8 cellular contexts compared by ENCODE assay signal in genomic region chr9:129569506-129570449, GRCh38. TPM values are rescaled to one million over a fixed set of nuclear protein-coding genes. Genes with fewer than 3 reads are reported as not detected.
DNase-seq lines count a peak whose midpoint lies in the region; ATAC-seq and TF ChIP-seq lines count a peak whose summit lies in the region.

No MANE protein-coding gene starts in this region.

- peaks cover 0 to 7% (median 6%) of the 10 kb centered on the region in 3 experiments; a peak in 6 of 7 replicates for H3K36me3 Mint-ChIP-seq in H9 (ENCODE audit: insufficient read depth in 1 of 3, low read depth in 3 of 3)
- H3K36me3 Mint-ChIP-seq in activated T-helper 2 cell treated with anti-CD3 and anti-CD28 coated beads, Interferon-gamma antibody, Interleukin-2, Interleukin-4, amounts not matched to agents 10 μg/mL and 5 μg/mL and 100 μg/mL, durations not matched to agents 14 hours and 24 hours and 36 hours (ENCODE audit: low read depth): peaks cover 6% of the 10 kb centered on the region

- no peak overlapping the region for H2BK120ac ChIP-seq in H9 (ENCODE audit: low read depth, low read length, poor library complexity, severe bottlenecking)

- no peaks in the 10 kb centered on the region for H3K79me1 ChIP-seq in H9 (ENCODE audit: insufficient read depth, low read depth, low read length, poor library complexity, severe bottlenecking)

- no peak overlapping the region for H3K14ac ChIP-seq in H9 (ENCODE audit: insufficient read depth, low read length)

- no peak overlapping the region for H2BK20ac ChIP-seq in H9 (ENCODE audit: low read depth, low read length, poor library complexity, severe bottlenecking)

- peak overlapping the region in 1 of 3 experiments; percentile 90; a peak in 2 of 7 replicates for H3K27ac Mint-ChIP-seq in H9
- H3K27ac Mint-ChIP-seq in activated T-helper 2 cell treated with anti-CD3 and anti-CD28 coated beads, Interferon-gamma antibody, Interleukin-2, Interleukin-4, amounts not matched to agents 10 μg/mL and 5 μg/mL and 100 μg/mL, durations not matched to agents 14 hours and 24 hours and 36 hours: peak overlapping the region; percentile 47

- H2BK15ac ChIP-seq in H9 (ENCODE audit: low read depth, low read length): no peak overlapping the region

- H3K4ac ChIP-seq in H9 (ENCODE audit: low read depth, low read length): no peak overlapping the region

- H2BK12ac ChIP-seq in H9 (ENCODE audit: insufficient read length, low read depth, low read length): no peak overlapping the region

- no peak overlapping the region for H2BK5ac ChIP-seq in H9 (ENCODE audit: insufficient read length, low read length)

- no peaks in the 10 kb centered on the region for H4K20me1 ChIP-seq in H9 (ENCODE audit: control insufficient read depth, insufficient read depth, insufficient read length)

- no peak overlapping the region for H4K8ac ChIP-seq in H9 (replicated peaks; ENCODE audit: insufficient read length, low read depth, low read length)

- H3K9ac ChIP-seq in H9 (ENCODE audit: extremely low read depth, insufficient read length, low read length) (no peak overlapping the region), skeletal muscle tissue (ENCODE audit: low read depth in 1 of 3, low read length in 3 of 3) (peak overlapping the region in 1 of 3 donors; percentile 16)

- H4K91ac ChIP-seq in H9 (ENCODE audit: insufficient read length, low read depth, low read length): no peak overlapping the region

- H3K4me2 ChIP-seq in H9 (ENCODE audit: insufficient read depth, insufficient read length, low read length): peak overlapping the region; percentile 31

- peaks cover 29 to 33% of the 10 kb centered on the region in 2 experiments for H3K4me1 Mint-ChIP-seq in H9
- peaks cover 22% of the 10 kb centered on the region for H3K4me1 Mint-ChIP-seq in activated T-helper 2 cell treated with anti-CD3 and anti-CD28 coated beads, Interferon-gamma antibody, Interleukin-2, Interleukin-4, amounts not matched to agents 10 μg/mL and 5 μg/mL and 100 μg/mL, durations not matched to agents 14 hours and 24 hours and 36 hours (ENCODE audit: low read depth)

- H3K18ac ChIP-seq in H9 (ENCODE audit: insufficient read length, low read depth, low read length): no peak overlapping the region

- H3K56ac ChIP-seq in H9 (ENCODE audit: insufficient read length, low read depth, low read length): no peak overlapping the region

- no peak overlapping the region for H4K5ac ChIP-seq in H9 (ENCODE audit: insufficient read length, low read depth, low read length)

- H3K4me3 Mint-ChIP-seq in H9: peak overlapping the region; percentile 66 to 85
- H3K4me3 Mint-ChIP-seq in activated T-helper 2 cell treated with anti-CD3 and anti-CD28 coated beads, Interferon-gamma antibody, Interleukin-2, Interleukin-4, amounts not matched to agents 10 μg/mL and 5 μg/mL and 100 μg/mL, durations not matched to agents 14 hours and 24 hours and 36 hours (ENCODE audit: low read depth): peak overlapping the region; percentile 76

- no peak overlapping the region for H2AFZ ChIP-seq in H9 (ENCODE audit: low read length)

- H3K23me2 ChIP-seq in H9 (ENCODE audit: insufficient read length, low read depth, low read length, poor library complexity, severe bottlenecking): peaks cover 4% of the 10 kb centered on the region

- peak; percentile 56 for TF ChIP-seq CTCF in H9 (conservative IDR thresholded peaks at IDR 0.05)

- no peak overlapping the region for H2AK5ac ChIP-seq in H9 (ENCODE audit: insufficient read length, low read length)

- H3K27me3 ChIP-seq in H9 (ENCODE audit: insufficient read depth, low read length): no peaks in the 10 kb centered on the region
- H3K27me3 ChIP-seq in right cardiac atrium (ENCODE audit: control insufficient read depth, insufficient read depth): no peaks in the 10 kb centered on the region
- peaks cover 0 to 9% (median 9%) of the 10 kb centered on the region in 3 donors for H3K27me3 ChIP-seq in skeletal muscle tissue (ENCODE audit: control insufficient read depth in 3 of 3, insufficient read depth in 3 of 3, low read length in 3 of 3)

- intact Hi-C loops in activated T-helper 2 cell treated with anti-CD3 and anti-CD28 coated beads, Interferon-gamma antibody, Interleukin-2, Interleukin-4, amounts not matched to agents 10 μg/mL and 5 μg/mL and 100 μg/mL, durations not matched to agents 14 hours and 24 hours and 36 hours (cut with micrococcal nuclease): loop anchor here (2.0 kb wide), 1 partner anchor 17 kb away; no protein-coding TSS in a partner anchor
- intact Hi-C loops in right cardiac atrium (cut with DNase I): loop anchor here in 1 of 4 donors (10.0 kb wide), 1 partner anchor 65 kb away; no protein-coding TSS in a partner anchor

- peaks cover 19% of the 10 kb centered on the region for H3K27me3 Mint-ChIP-seq in H9 (ENCODE audit: low read depth)
- peaks cover 24% of the 10 kb centered on the region for H3K27me3 Mint-ChIP-seq in activated T-helper 2 cell treated with anti-CD3 and anti-CD28 coated beads, Interferon-gamma antibody, Interleukin-2, Interleukin-4, amounts not matched to agents 10 μg/mL and 5 μg/mL and 100 μg/mL, durations not matched to agents 14 hours and 24 hours and 36 hours (ENCODE audit: low read depth)

- no peak overlapping the region for H3K23ac ChIP-seq in H9 (ENCODE audit: insufficient read length, low read depth, low read length)

- no peaks in the 10 kb centered on the region for H3K36me3 ChIP-seq in skeletal muscle tissue (ENCODE audit: control insufficient read depth in 3 of 3, insufficient read depth in 3 of 3, low read length in 3 of 3)

- peaks cover 7 to 8% of the 10 kb centered on the region in 2 experiments; a peak in 4 of 5 replicates for H3K9me3 Mint-ChIP-seq in H9
- H3K9me3 Mint-ChIP-seq in activated T-helper 2 cell treated with anti-CD3 and anti-CD28 coated beads, Interferon-gamma antibody, Interleukin-2, Interleukin-4, amounts not matched to agents 10 μg/mL and 5 μg/mL and 100 μg/mL, durations not matched to agents 14 hours and 24 hours and 36 hours: peaks cover 7% of the 10 kb centered on the region

- H3K79me2 ChIP-seq in H9 (ENCODE audit: insufficient read depth, low read length): no peaks in the 10 kb centered on the region

- H3K27ac ChIP-seq in H9 (ENCODE audit: insufficient read length, low read depth, low read length) (no peak overlapping the region), right cardiac atrium (ENCODE audit: low read length) (peak overlapping the region; percentile 48), skeletal muscle tissue (ENCODE audit: low read depth, low read length) (peak overlapping the region; percentile 75)

- DNase-seq in ACHN (peak; percentile 57), H9 (peak; percentile 69), right cardiac atrium (peak in 1 of 3 donors; percentile 61), NCI-H2107 (lab: John Stamatoyannopoulos, UW) (no peak), DMS114 treated with DMSO at 0.1 percent for 48 hours (lab: John Stamatoyannopoulos, UW; ENCODE audit: unreplicated experiment) (no peak), NCI-H446 (lab: John Stamatoyannopoulos, UW) (no peak)
- no peak for DNase-seq in activated T-helper 2 cell treated with anti-CD3 and anti-CD28 coated beads, Interferon-gamma antibody, Interleukin-2, Interleukin-4, amounts not matched to agents 10 μg/mL and 5 μg/mL and 100 μg/mL, durations not matched to agents 14 hours and 24 hours and 36 hours (ENCODE audit: low spot score)

- peak; percentile 12 to 25 for ATAC-seq in right cardiac atrium

- no peak overlapping the region for H3K4me3 ChIP-seq in right cardiac atrium (ENCODE audit: low read length)
- H3K4me3 ChIP-seq in skeletal muscle tissue (ENCODE audit: low read length in 3 of 3): peak overlapping the region in 2 of 3 donors; percentile 48 to 49

- H3T11ph ChIP-seq in H9 (ENCODE audit: low read length): no peak overlapping the region

- no CpG with 5 or more reads among the region's 9 CpGs for WGBS in H9 (ENCODE audit: extremely low coverage, insufficient read length, low lambda C conversion rate)
- WGBS in right cardiac atrium: 59% methylated on average over 9 of the region's 9 CpGs

- H3K4me1 ChIP-seq in H9 (ENCODE audit: insufficient read depth, low read length) (no peaks in the 10 kb centered on the region; the same call in 1 of the 2 replicates), right cardiac atrium (ENCODE audit: control insufficient read depth, insufficient read depth, low read length) (peaks cover 8% of the 10 kb centered on the region), skeletal muscle tissue (ENCODE audit: control insufficient read depth in 3 of 3, insufficient read depth in 3 of 3, low read length in 3 of 3) (peaks cover 27 to 33% (median 32%) of the 10 kb centered on the region in 3 donors)

- in situ Hi-C loops in ACHN (cut with HindIII; ENCODE audit: low pct_ligation_motif_present, low pct_unique_long_range_greater_than_20kb, low sequenced_read_pairs): no loop called here

- H3K9me3 ChIP-seq in H9 (ENCODE audit: control insufficient read depth, low read depth, low read length): peaks cover 3% of the 10 kb centered on the region
- H3K9me3 ChIP-seq in right cardiac atrium (ENCODE audit: control insufficient read depth, low read length): no peaks in the 10 kb centered on the region
- no peaks in the 10 kb centered on the region for H3K9me3 ChIP-seq in skeletal muscle tissue (ENCODE audit: control insufficient read depth in 3 of 3, low read length in 3 of 3)

RNA-seq across cellular contexts. Expression of gene C9orf50, which starts 51.1 kb away (rescaled TPM):
- total RNA-seq in H9 (2021) (not detected in 2 replicates), right cardiac atrium (under 1 TPM in 1 of 4 donors, not detected in 3; 0.20 TPM), skeletal muscle tissue (not detected)
- not detected in 2 replicates for total RNA-seq in activated T-helper 2 cell treated with anti-CD3 and anti-CD28 coated beads, Interferon-gamma antibody, Interleukin-2, Interleukin-4, amounts not matched to agents 10 μg/mL and 5 μg/mL and 100 μg/mL, durations not matched to agents 14 hours and 24 hours and 36 hours
- polyA plus RNA-seq in right cardiac atrium: not detected

RNA-seq across cellular contexts. Expression of gene NTMT1, which starts 56.2 kb away (rescaled TPM):
- total RNA-seq in H9 (2021): 57.9 and 63.3 TPM in 2 replicates
- 58.4 and 61.5 TPM in 2 replicates for total RNA-seq in activated T-helper 2 cell treated with anti-CD3 and anti-CD28 coated beads, Interferon-gamma antibody, Interleukin-2, Interleukin-4, amounts not matched to agents 10 μg/mL and 5 μg/mL and 100 μg/mL, durations not matched to agents 14 hours and 24 hours and 36 hours
- 10 to 100 TPM; 45.0 to 55.2 (median 48.6) TPM for total RNA-seq in right cardiac atrium
- polyA plus RNA-seq in right cardiac atrium: 78.1 TPM
- 18.8 TPM for total RNA-seq in skeletal muscle tissue

Comparison
In these comparisons a context has a peak if more than half of its experiments do, and no peak if none do; other contexts are left out.
1. DNase-seq: peak in ACHN (single experiment) and H9 (single experiment); none in activated T-helper 2 cell treated with anti-CD3 and anti-CD28 coated beads, Interferon-gamma antibody, Interleukin-2, Interleukin-4, amounts not matched to agents 10 μg/mL and 5 μg/mL and 100 μg/mL, durations not matched to agents 14 hours and 24 hours and 36 hours (single experiment), NCI-H2107 (single experiment), DMS114 treated with DMSO at 0.1 percent for 48 hours (single experiment) and NCI-H446 (0 of 2).